In genomic region chr1:114755006-114755936, GRCh38 we compare ENCODE assay signal across 9 cellular contexts. TPM values are rescaled to one million over a fixed set of nuclear protein-coding genes. Genes with fewer than 3 reads are reported as not detected.
A peak's percentile ranks its signal among the peaks of the same experiment; 100 is the strongest.
DNase-seq lines count a peak whose midpoint lies in the region; ATAC-seq and TF ChIP-seq lines count a peak whose summit lies in the region.
"Had no signal": no experiment of that assay in that cellular context is flagged by ENCODE, and none has a peak within 500 bp of the region (broad histone marks: within the 10 kb centered on the region; RNA-seq: fewer than 3 reads in every experiment).

No MANE protein-coding gene starts in this region.

- H3K36me3 ChIP-seq in IMR-90 (ENCODE audit: control insufficient read depth, insufficient read depth, low read length), result peaks cover 3% of the 10 kb centered on the region; the same call in 1 of the 2 replicates
- H3K36me3 ChIP-seq: ovary had no signal

- BruUV-seq in IMR-90 (replicated peaks; lab: Mats Ljungman, UMichigan), result no TSS peak

- CTCF ChIA-PET in IMR-90 (lab: Yijun Ruan, JAX), result no interaction called here

- H3K4me1 Mint-ChIP-seq in activated naive CD8-positive, alpha-beta T cell treated with anti-CD3 and anti-CD28 coated beads, Interleukin-2, amount 50 U/mL, for 24 hours, result peaks cover 77% of the 10 kb centered on the region
- peaks cover 49% of the 10 kb centered on the region for H3K4me1 Mint-ChIP-seq in memory B cell

- H3K9ac ChIP-seq in IMR-90 (ENCODE audit: low read depth, low read length), result no peak overlapping the region; the same call in 1 of the 2 replicates

- H3K4me3 Mint-ChIP-seq in activated naive CD8-positive, alpha-beta T cell treated with anti-CD3 and anti-CD28 coated beads, Interleukin-2, amount 50 U/mL, for 24 hours, result peak overlapping the region; percentile 98
- H3K4me3 Mint-ChIP-seq in memory B cell, result peak overlapping the region; percentile 99

- no peak overlapping the region for H2BK20ac ChIP-seq in IMR-90 (ENCODE audit: low read depth, low read length)

- peak overlapping the region; percentile 86 for H3K4me2 ChIP-seq in IMR-90 (ENCODE audit: low read depth, low read length)

- no peak overlapping the region for H2BK5ac ChIP-seq in IMR-90 (ENCODE audit: low read depth, low read length, poor library complexity, severe bottlenecking)

- H3K36me3 Mint-ChIP-seq in activated naive CD8-positive, alpha-beta T cell treated with anti-CD3 and anti-CD28 coated beads, Interleukin-2, amount 50 U/mL, for 24 hours (ENCODE audit: low read depth), result peaks cover 36% of the 10 kb centered on the region
- peaks cover 3% of the 10 kb centered on the region for H3K36me3 Mint-ChIP-seq in memory B cell

- H3K27ac Mint-ChIP-seq in activated naive CD8-positive, alpha-beta T cell treated with anti-CD3 and anti-CD28 coated beads, Interleukin-2, amount 50 U/mL, for 24 hours, result peak overlapping the region; percentile 98
- peak overlapping the region; percentile 85 for H3K27ac Mint-ChIP-seq in memory B cell

- H3K27me3 Mint-ChIP-seq in activated naive CD8-positive, alpha-beta T cell treated with anti-CD3 and anti-CD28 coated beads, Interleukin-2, amount 50 U/mL, for 24 hours, result no peaks in the 10 kb centered on the region
- no peaks in the 10 kb centered on the region for H3K27me3 Mint-ChIP-seq in memory B cell

- H3K18ac ChIP-seq in IMR-90 (ENCODE audit: low read depth, low read length), result no peak overlapping the region

- ATAC-seq in IMR-90 (ENCODE audit: low read depth), result no peak
- ATAC-seq in activated naive CD8-positive, alpha-beta T cell treated with anti-CD3 and anti-CD28 coated beads, Interleukin-2, amount 50 U/mL, for 24 hours, result no peak
- no peak for ATAC-seq in memory B cell (ENCODE audit: low read depth)

- no peak overlapping the region for H3K23ac ChIP-seq in IMR-90 (ENCODE audit: low read depth, low read length)

- H3K9me3 ChIP-seq in IMR-90 (ENCODE audit: control insufficient read depth, insufficient read depth, low read length), result no peaks in the 10 kb centered on the region
- H3K9me3 ChIP-seq: ovary had no signal

- intact Hi-C loops in IMR-90 (cut with micrococcal nuclease), result loop anchor here (5.0 kb wide), 1 partner anchor 778 kb away; the partner anchor contains the start of gene OLFML3

- no peak overlapping the region for H3K27ac ChIP-seq in IMR-90 (ENCODE audit: insufficient read depth, low read length)
- H3K27ac ChIP-seq: ovary had no signal

- no peak for TF ChIP-seq POLR2A in IMR-90 (IDR thresholded peaks at IDR 0.05; ENCODE audit: low read depth, low read length)

- no peak overlapping the region for H2AFZ ChIP-seq in IMR-90 (replicated peaks; ENCODE audit: low read length, poor library complexity)

- peak; percentile 9 for DNase-seq in AG20443 (ENCODE audit: low spot score)
- DNase-seq in IMR-90, result peak; percentile 19
- DNase-seq in activated naive CD8-positive, alpha-beta T cell treated with anti-CD3 and anti-CD28 coated beads, Interleukin-2, amount 50 U/mL, for 24 hours, result no peak
- DNase-seq in memory B cell (ENCODE audit: low spot score in 2 of 2), result no peak
- no peak for DNase-seq in stimulated activated CD4-positive, alpha-beta T cell treated with anti-CD3 and anti-CD28 coated beads, Interleukin-2, amount 100 ng/mL, for 48 hours
- DNase-seq in anterior cingulate cortex (lab: John Stamatoyannopoulos, UW), result no peak
- no peak for DNase-seq in SHP77 treated with DMSO at 0.1 percent for 48 hours (lab: John Stamatoyannopoulos, UW)
- DNase-seq in SW 1271 (lab: John Stamatoyannopoulos, UW), result no peak
- DNase-seq: ovary had no signal

- H4K91ac ChIP-seq in IMR-90 (ENCODE audit: insufficient read depth, low read depth, low read length), result no peak overlapping the region

- H3K4me1 ChIP-seq in IMR-90 (ENCODE audit: control insufficient read depth, insufficient read depth, low read length), result peaks cover 4% of the 10 kb centered on the region

- peaks cover 75% of the 10 kb centered on the region for H4K20me1 ChIP-seq in IMR-90 (ENCODE audit: insufficient read depth, low read length)

- dilution Hi-C loops in IMR-90 (cut with HindIII; ENCODE audit: low sequenced_read_pairs, unreplicated experiment), result no loop called here

- peaks cover 0 to 28% of the 10 kb centered on the region in 2 experiments; a peak in 2 of 4 replicates for H3K79me1 ChIP-seq in IMR-90 (ENCODE audit: low read depth in 1 of 2, low read length in 2 of 2)

- H2BK15ac ChIP-seq in IMR-90 (ENCODE audit: low read depth, low read length), result no peak overlapping the region

- H2AK5ac ChIP-seq in IMR-90 (ENCODE audit: low read depth, low read length), result no peak overlapping the region

- no peak overlapping the region for H3K14ac ChIP-seq in IMR-90 (replicated peaks; ENCODE audit: low read depth, low read length)

- no CpG with 5 or more reads among the region's 7 CpGs for WGBS in IMR-90 (ENCODE audit: extremely low coverage in 2 of 2, insufficient read length in 1 of 2), 2 experiments

- no peaks in the 10 kb centered on the region for H3K9me3 Mint-ChIP-seq in activated naive CD8-positive, alpha-beta T cell treated with anti-CD3 and anti-CD28 coated beads, Interleukin-2, amount 50 U/mL, for 24 hours
- peaks cover 2% of the 10 kb centered on the region for H3K9me3 Mint-ChIP-seq in memory B cell

- H3K4me3 ChIP-seq in IMR-90 (ENCODE audit: insufficient read depth, low read depth, low read length), result peak overlapping the region; percentile 30; the same call in 1 of the 2 replicates

- no peak for TF ChIP-seq CTCF in IMR-90 (conservative IDR thresholded peaks at IDR 0.05; ENCODE audit: low read depth, low read length)

- POLR2A ChIA-PET in IMR-90 (lab: Charles Lee; ENCODE audit: unreplicated experiment), result no interaction called here

- in situ Hi-C loops in IMR-90 (cut with MboI; ENCODE audit: low sequenced_read_pairs), result no loop called here

- no peak overlapping the region for H3K4ac ChIP-seq in IMR-90 (ENCODE audit: low read depth, low read length)

- H4K5ac ChIP-seq in IMR-90 (ENCODE audit: low read depth, low read length), result no peak overlapping the region

- no peak overlapping the region for H4K8ac ChIP-seq in IMR-90 (ENCODE audit: low read depth in 2 of 2, low read length in 2 of 2)

- H3K9me1 ChIP-seq in IMR-90 (ENCODE audit: insufficient read depth, low read length), result peaks cover 7% of the 10 kb centered on the region

- no peak overlapping the region for H2AK9ac ChIP-seq in IMR-90 (replicated peaks; ENCODE audit: low read depth, low read length, poor library complexity)

- no peak for TF ChIP-seq RAD21 in IMR-90 (IDR thresholded peaks at IDR 0.05; ENCODE audit: low read length)

- no peak overlapping the region for H2BK120ac ChIP-seq in IMR-90 (ENCODE audit: low read depth, low read length)

- no peaks in the 10 kb centered on the region for H3K27me3 ChIP-seq in IMR-90 (ENCODE audit: control insufficient read depth, insufficient read depth, low read length)
- H3K27me3 ChIP-seq: ovary had no signal

- H3K56ac ChIP-seq in IMR-90 (ENCODE audit: extremely low read depth, insufficient read depth, low read length), result no peak overlapping the region

TF ChIP-seq in IMR-90, 13 proteins besides CTCF, POLR2A, EP300 and RAD21:
- TF ChIP-seq FOS (IDR thresholded peaks at IDR 0.05; ENCODE audit: low read depth, low read length), result no peak
- TF ChIP-seq MXI1 (IDR thresholded peaks at IDR 0.05; ENCODE audit: borderline replicate concordance, low read depth, low read length), result peak; percentile 69; the same call in 1 of the 2 replicates

RNA-seq across cellular contexts. Expression of gene CSDE1, which starts 2.5 kb away (rescaled TPM):
- total RNA-seq in IMR-90 (2012; rRNA removed), result 879 and 2,287 TPM in 2 replicates
- 162 and 190 TPM in 2 replicates for polyA plus RNA-seq in IMR-90 (2012; rRNA removed)
- 41.2 and 61.6 TPM in 2 replicates for polyA plus RNA-seq in IMR-90 (2012; cell fraction: cytosol; rRNA removed)
- 31.6 and 247 TPM in 2 replicates for polyA plus RNA-seq in IMR-90 (2012; cell fraction: nucleus; rRNA removed; ENCODE audit: low replicate concordance)

RNA-seq across cellular contexts. Expression of gene SIKE1, which starts 25.2 kb away (rescaled TPM):
- 49.1 and 59.4 TPM in 2 replicates for total RNA-seq in IMR-90 (2012; rRNA removed)
- 20.9 and 24.2 TPM in 2 replicates for polyA plus RNA-seq in IMR-90 (2012; rRNA removed)
- polyA plus RNA-seq in IMR-90 (2012; cell fraction: cytosol; rRNA removed), result 14.9 and 22.9 TPM in 2 replicates
- 12.2 and 18.2 TPM in 2 replicates for polyA plus RNA-seq in IMR-90 (2012; cell fraction: nucleus; rRNA removed; ENCODE audit: low replicate concordance)

RNA-seq across cellular contexts. Expression of gene NRAS, which starts 38.7 kb away (rescaled TPM):
- 85.9 and 110 TPM in 2 replicates for total RNA-seq in IMR-90 (2012; rRNA removed)
- 22.3 and 27.4 TPM in 2 replicates for polyA plus RNA-seq in IMR-90 (2012; rRNA removed)
- polyA plus RNA-seq in IMR-90 (2012; cell fraction: cytosol; rRNA removed), result 4.5 and 7.2 TPM in 2 replicates
- 1.6 and 13.8 TPM in 2 replicates for polyA plus RNA-seq in IMR-90 (2012; cell fraction: nucleus; rRNA removed; ENCODE audit: low replicate concordance)

RNA-seq across cellular contexts. Expression of gene AMPD1, which starts 59.9 kb away (rescaled TPM):
- total RNA-seq in IMR-90 (2012; rRNA removed), result not detected in 2 replicates
- not detected in 2 replicates for polyA plus RNA-seq in IMR-90 (2012; rRNA removed)
- polyA plus RNA-seq in IMR-90 (2012; cell fraction: cytosol; rRNA removed), result not detected in 2 replicates
- polyA plus RNA-seq in IMR-90 (2012; cell fraction: nucleus; rRNA removed; ENCODE audit: low replicate concordance), result not detected in 2 replicates

Comparison
In these comparisons a context has a peak if more than half of its experiments do, and no peak if none do; other contexts are left out.
1. DNase-seq: peak in AG20443 (single experiment) and IMR-90 (single experiment); none in activated naive CD8-positive, alpha-beta T cell treated with anti-CD3 and anti-CD28 coated beads, Interleukin-2, amount 50 U/mL, for 24 hours (single experiment), memory B cell (0 of 2), stimulated activated CD4-positive, alpha-beta T cell treated with anti-CD3 and anti-CD28 coated beads, Interleukin-2, amount 100 ng/mL, for 48 hours (0 of 2), anterior cingulate cortex (0 of 58), SHP77 treated with DMSO at 0.1 percent for 48 hours (single experiment) and SW 1271 (0 of 2).